8 cellular contexts compared by ENCODE assay signal in the genomic region with DNA sequence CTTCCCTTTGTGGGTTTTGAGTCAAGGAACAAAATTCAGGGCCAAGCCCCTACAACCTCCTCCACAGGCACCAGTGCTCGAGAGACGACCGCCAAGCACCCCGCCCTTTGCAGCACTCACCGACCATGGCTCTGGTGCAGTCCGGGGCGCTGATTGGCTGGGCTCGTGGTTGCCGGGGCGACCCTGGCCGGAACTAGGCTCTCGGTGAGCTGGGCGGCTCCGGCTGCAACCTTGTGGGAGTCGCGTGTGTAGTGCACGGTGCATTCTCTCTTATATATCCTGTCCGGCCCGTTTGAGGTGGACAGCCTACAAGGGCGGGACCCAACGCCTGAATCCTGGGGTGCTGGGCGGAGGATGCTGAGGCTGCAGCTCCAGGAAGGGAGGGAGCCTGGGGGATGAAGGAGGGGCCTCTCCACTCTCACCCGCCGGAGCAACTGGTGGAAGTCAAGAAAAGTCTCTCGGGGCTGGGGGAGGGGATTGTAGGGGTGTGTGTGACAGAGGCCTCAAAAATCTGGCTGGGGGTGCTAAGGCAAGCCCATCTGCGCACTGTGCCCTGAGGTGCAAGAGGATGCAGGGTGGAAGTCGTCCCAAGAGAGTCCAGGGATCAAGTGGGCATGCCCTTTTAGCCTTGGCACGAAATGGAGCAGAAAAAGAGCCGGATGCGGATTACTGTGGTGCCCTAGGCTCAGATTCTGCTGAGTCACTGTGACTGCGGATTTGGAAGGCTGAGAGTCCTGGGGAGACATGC. TPM values are rescaled to one million over a fixed set of nuclear protein-coding genes. Genes with fewer than 3 reads are reported as not detected.
DNase-seq lines count a peak whose midpoint lies in the region; ATAC-seq and TF ChIP-seq lines count a peak whose summit lies in the region.

A gene (minus strand): TSS at position 248 of the 748 bp plus-strand sequence. CDS start 121 bp downstream, at position 127.

- in situ Hi-C loops in GM18951 (cut with MboI; ENCODE audit: low sequenced_read_pairs, unreplicated experiment), result no loop called here

- H3K4me3 ChIP-seq in coronary artery, result peak within 1 kb of the TSS; percentile 77

- H3K4me3 Mint-ChIP-seq in activated CD4-positive, alpha-beta T cell treated with anti-CD3 and anti-CD28 coated beads, Interleukin-2, amount 10 ng/mL, durations not matched to agents 24 days and 14 days, result peak within 1 kb of the TSS; percentile 93

- H3K27ac ChIP-seq in coronary artery, result peak within 1 kb of the TSS; percentile 77 to 88

- no peaks in the 10 kb centered on the region for H3K9me3 Mint-ChIP-seq in activated CD4-positive, alpha-beta T cell treated with anti-CD3 and anti-CD28 coated beads, Interleukin-2, amount 10 ng/mL, durations not matched to agents 24 days and 14 days

- peaks cover 38% of the 10 kb centered on the region for H3K4me1 Mint-ChIP-seq in activated CD4-positive, alpha-beta T cell treated with anti-CD3 and anti-CD28 coated beads, Interleukin-2, amount 10 ng/mL, durations not matched to agents 24 days and 14 days

- intact Hi-C loops in activated CD4-positive, alpha-beta T cell treated with anti-CD3 and anti-CD28 coated beads, Interleukin-2, amount 10 ng/mL, durations not matched to agents 24 days and 14 days (cut with micrococcal nuclease), result loop anchor here (1.0 to 2.0 kb wide), 2 partner anchors 17 to 28 kb away; a partner anchor contains a TSS

- H3K27ac Mint-ChIP-seq in activated CD4-positive, alpha-beta T cell treated with anti-CD3 and anti-CD28 coated beads, Interleukin-2, amount 10 ng/mL, durations not matched to agents 24 days and 14 days, result peak within 1 kb of the TSS; percentile 98

- H3K27me3 Mint-ChIP-seq in activated CD4-positive, alpha-beta T cell treated with anti-CD3 and anti-CD28 coated beads, Interleukin-2, amount 10 ng/mL, durations not matched to agents 24 days and 14 days, result no peaks in the 10 kb centered on the region

- TF ChIP-seq POLR2A in GM18951 (IDR thresholded peaks at IDR 0.05; ENCODE audit: extremely low read depth, insufficient read depth, insufficient read length), result peak; percentile 89

- TF ChIP-seq CTCF in AG09319 (IDR thresholded peaks at IDR 0.05; ENCODE audit: low read depth, low read length) (no peak), coronary artery (IDR thresholded peaks at IDR 0.05) (no peak)

- ATAC-seq in HG03280 (IDR thresholded peaks at IDR 0.05; ENCODE audit: unreplicated experiment), result peak; percentile 99

- no peaks in the 10 kb centered on the region for H3K36me3 Mint-ChIP-seq in activated CD4-positive, alpha-beta T cell treated with anti-CD3 and anti-CD28 coated beads, Interleukin-2, amount 10 ng/mL, durations not matched to agents 24 days and 14 days (ENCODE audit: low read depth)

- peak; percentile 99 for DNase-seq in AG09319 (ENCODE audit: extremely low read depth, low read depth)
- peak; percentile 98 for DNase-seq in NCI-H460 (ENCODE audit: extremely low read depth, low read depth)
- DNase-seq in activated CD4-positive, alpha-beta T cell treated with anti-CD3 and anti-CD28 coated beads, Interleukin-2, amount 10 ng/mL, durations not matched to agents 24 days and 14 days, result peak; percentile 98
- peak; percentile 96 for DNase-seq in coronary artery (ENCODE audit: low spot score)
- peak; percentile 97 for DNase-seq in left kidney (ENCODE audit: low read depth, low spot score)
- DNase-seq in stimulated activated CD4-positive, alpha-beta T cell treated with anti-CD3 and anti-CD28 coated beads, Interleukin-2, amount 100 ng/mL, for 24 hours, result peak; percentile 89 to 94

RNA-seq across cellular contexts. Expression of the gene that starts here (rescaled TPM):
- 2,708 and 2,726 TPM in 2 replicates for total RNA-seq in NCI-H460 (2014; rRNA removed; shearing (Covaris generic))
- 1,422 and 1,854 TPM in 2 replicates for polyA plus RNA-seq in NCI-H460 (2014; cell fraction: nucleus; rRNA removed)
- total RNA-seq in activated CD4-positive, alpha-beta T cell treated with anti-CD3 and anti-CD28 coated beads, Interleukin-2, amount 10 ng/mL, durations not matched to agents 24 days and 14 days, result 9.2 and 9.8 TPM in 2 replicates

Comparison
In these comparisons a context has a peak if more than half of its experiments do, and no peak if none do; other contexts are left out.
1. Peak in every context shown above with its lines: DNase-seq, ATAC-seq, H3K4me3 ChIP-seq and H3K27ac ChIP-seq.
2. RNA of the gene that starts here (total RNA-seq): 2,708 to 2,726 TPM in NCI-H460; 9.2 to 9.8 TPM in activated CD4-positive, alpha-beta T cell treated with anti-CD3 and anti-CD28 coated beads, Interleukin-2, amount 10 ng/mL, durations not matched to agents 24 days and 14 days; every median in the first group is over 100 times any median in the second.